1 cellular context compared by ENCODE assay signal in genomic region chr13:109395014-109395413, GRCh38.
TF ChIP-seq lines count a peak whose summit lies in the region.

No MANE protein-coding gene starts in this region.

TF ChIP-seq in SK-N-SH treated with all-trans-retinoic acid at 6 μM for 48 hours, 23 proteins besides CTCF, POLR2A, EP300 and RAD21 (continued from another document):
- TF ChIP-seq POU6F1 (CRISPR knock-in tag; IDR thresholded peaks at IDR 0.05; ENCODE audit: borderline replicate concordance, low read depth): no peak
- TF ChIP-seq ZFP30 (CRISPR knock-in tag; IDR thresholded peaks at IDR 0.05): no peak
- no peak for TF ChIP-seq OSR1 (CRISPR knock-in tag; IDR thresholded peaks at IDR 0.05)
- TF ChIP-seq TCF4 (CRISPR knock-in tag; IDR thresholded peaks at IDR 0.05; ENCODE audit: borderline replicate concordance): no peak
- no peak for TF ChIP-seq CSDC2 (CRISPR knock-in tag; IDR thresholded peaks at IDR 0.05)
- TF ChIP-seq BACH2 (CRISPR knock-in tag; IDR thresholded peaks at IDR 0.05; ENCODE audit: borderline replicate concordance): no peak
- TF ChIP-seq ZNF8 (CRISPR knock-in tag; IDR thresholded peaks at IDR 0.05): no peak
- TF ChIP-seq TSHZ2 (CRISPR knock-in tag; IDR thresholded peaks at IDR 0.05): no peak
- no peak for TF ChIP-seq ESRRG (CRISPR knock-in tag; IDR thresholded peaks at IDR 0.05)
- no peak for TF ChIP-seq ZNF70 (CRISPR knock-in tag; IDR thresholded peaks at IDR 0.05)
- TF ChIP-seq RARB (CRISPR knock-in tag; IDR thresholded peaks at IDR 0.05): no peak
- TF ChIP-seq GLIS3 (CRISPR knock-in tag; IDR thresholded peaks at IDR 0.05): no peak
- no peak for TF ChIP-seq PPARA (CRISPR knock-in tag; IDR thresholded peaks at IDR 0.05; ENCODE audit: borderline replicate concordance)
